7 cellular contexts compared by ENCODE assay signal in the genomic region with DNA sequence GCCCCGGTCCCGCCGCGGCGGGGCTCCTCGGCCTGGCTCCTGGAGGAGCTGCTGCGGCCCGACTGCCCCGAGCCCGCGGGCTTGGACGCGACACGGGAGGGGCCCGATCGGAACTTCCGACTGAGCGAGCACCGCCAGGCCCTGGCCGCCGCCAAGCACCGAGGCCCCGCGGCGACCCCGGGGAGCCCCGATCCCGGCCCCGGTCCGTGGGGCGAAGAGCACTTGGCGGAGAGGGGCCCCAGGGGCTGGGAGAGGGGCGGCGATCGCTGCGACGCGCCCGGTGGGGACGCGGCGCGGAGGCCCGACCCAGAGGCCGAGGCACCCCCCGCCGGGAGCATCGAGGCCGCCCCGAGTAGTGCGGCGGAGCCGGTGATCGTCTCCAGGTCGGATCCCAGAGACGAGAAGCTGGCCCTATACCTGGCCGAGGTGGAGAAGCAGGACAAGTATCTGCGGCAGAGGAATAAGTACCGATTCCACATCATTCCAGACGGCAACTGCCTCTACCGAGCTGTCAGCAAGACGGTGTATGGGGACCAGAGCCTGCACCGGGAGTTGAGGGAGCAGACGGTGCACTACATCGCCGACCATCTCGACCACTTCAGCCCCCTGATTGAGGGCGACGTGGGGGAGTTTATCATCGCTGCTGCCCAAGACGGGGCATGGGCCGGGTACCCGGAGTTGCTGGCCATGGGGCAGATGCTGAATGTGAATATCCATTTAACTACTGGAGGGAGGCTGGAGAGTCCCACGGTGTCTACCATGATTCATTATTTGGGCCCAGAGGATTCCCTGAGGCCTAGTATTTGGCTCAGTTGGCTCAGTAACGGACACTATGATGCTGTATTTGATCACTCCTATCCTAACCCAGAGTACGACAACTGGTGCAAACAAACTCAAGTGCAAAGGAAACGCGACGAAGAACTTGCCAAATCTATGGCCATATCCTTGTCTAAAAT. TPM values are rescaled to one million over a fixed set of nuclear protein-coding genes. Genes with fewer than 3 reads are reported as not detected.
A peak's percentile ranks its signal among the peaks of the same experiment; 100 is the strongest.
DNase-seq lines count a peak whose midpoint lies in the region; ATAC-seq and TF ChIP-seq lines count a peak whose summit lies in the region.

No MANE protein-coding gene starts in this region.

- H3K9me3 Mint-ChIP-seq in activated naive CD8-positive, alpha-beta T cell treated with anti-CD3 and anti-CD28 coated beads, Interleukin-2, amount 50 U/mL, for 24 hours: no peaks in the 10 kb centered on the region

- no peaks in the 10 kb centered on the region for H3K36me3 ChIP-seq in prostate gland

- 3% methylated on average over 68 of the region's 79 CpGs for WGBS in prostate gland

- H3K27me3 ChIP-seq in prostate gland (replicated peaks; ENCODE audit: insufficient read depth): no peaks in the 10 kb centered on the region

- intact Hi-C loops in left ventricle myocardium superior (cut with micrococcal nuclease) (loop anchor here (10.0 kb wide), 1 partner anchor 95 kb away; the partner anchor contains the start of gene C10orf67), prostate gland (cut with DNase I) (no loop called here)

- peaks cover 47% of the 10 kb centered on the region for H3K4me1 Mint-ChIP-seq in activated naive CD8-positive, alpha-beta T cell treated with anti-CD3 and anti-CD28 coated beads, Interleukin-2, amount 50 U/mL, for 24 hours

- H3K36me3 Mint-ChIP-seq in activated naive CD8-positive, alpha-beta T cell treated with anti-CD3 and anti-CD28 coated beads, Interleukin-2, amount 50 U/mL, for 24 hours (ENCODE audit: low read depth): peaks cover 29% of the 10 kb centered on the region

- peak overlapping the region; percentile 84 for H3K27ac Mint-ChIP-seq in activated naive CD8-positive, alpha-beta T cell treated with anti-CD3 and anti-CD28 coated beads, Interleukin-2, amount 50 U/mL, for 24 hours

- H3K27ac ChIP-seq in prostate gland: peak overlapping the region; percentile 94 to 96

- peak overlapping the region; percentile 87 to 92 for H3K4me3 ChIP-seq in prostate gland

- ATAC-seq in GM18870 (IDR thresholded peaks at IDR 0.05; ENCODE audit: unreplicated experiment) (peak; percentile 11), HG02884 (IDR thresholded peaks at IDR 0.05; ENCODE audit: unreplicated experiment) (peak; percentile 21), left ventricle myocardium superior (no peak)
- peak; percentile 8 for ATAC-seq in activated naive CD8-positive, alpha-beta T cell treated with anti-CD3 and anti-CD28 coated beads, Interleukin-2, amount 50 U/mL, for 24 hours

- DNase-seq in RPMI8226 (peak; percentile 29), left ventricle myocardium superior (peak; percentile 43), prostate gland (ENCODE audit: low spot score) (peak; percentile 12), globus pallidus (ENCODE audit: low spot score) (no peak)
- peak; percentile 41 for DNase-seq in activated naive CD8-positive, alpha-beta T cell treated with anti-CD3 and anti-CD28 coated beads, Interleukin-2, amount 50 U/mL, for 24 hours

- TF ChIP-seq POLR2A in prostate gland (IDR thresholded peaks at IDR 0.05): no peak

- no peak for TF ChIP-seq CTCF in prostate gland (IDR thresholded peaks at IDR 0.05)

- no peaks in the 10 kb centered on the region for H3K9me3 ChIP-seq in prostate gland

- no peaks in the 10 kb centered on the region for H3K4me1 ChIP-seq in prostate gland (replicated peaks)

- H3K4me3 Mint-ChIP-seq in activated naive CD8-positive, alpha-beta T cell treated with anti-CD3 and anti-CD28 coated beads, Interleukin-2, amount 50 U/mL, for 24 hours: peak overlapping the region; percentile 92

- no peaks in the 10 kb centered on the region for H3K27me3 Mint-ChIP-seq in activated naive CD8-positive, alpha-beta T cell treated with anti-CD3 and anti-CD28 coated beads, Interleukin-2, amount 50 U/mL, for 24 hours

RNA-seq across cellular contexts. Expression of gene OTUD1, which starts 1.3 kb away (rescaled TPM):
- total RNA-seq in left ventricle myocardium superior: 14.6 TPM
- total RNA-seq in prostate gland: 10 to 100 TPM; 11.9 to 13.8 TPM
